21 cellular contexts compared by ENCODE assay signal in genomic region chr5:77642915-77643653, GRCh38. TPM values are rescaled to one million over a fixed set of nuclear protein-coding genes. Genes with fewer than 3 reads are reported as not detected.
DNase-seq lines count a peak whose midpoint lies in the region; ATAC-seq and TF ChIP-seq lines count a peak whose summit lies in the region.
"Had no signal": no experiment of that assay in that cellular context is flagged by ENCODE, and none has a peak within 500 bp of the region (broad histone marks: within the 10 kb centered on the region; RNA-seq: fewer than 3 reads in every experiment).

No MANE protein-coding gene starts in this region.

- TF ChIP-seq CTCF in CD14-positive monocyte (IDR thresholded peaks at IDR 0.05), result no peak
- no peak for TF ChIP-seq CTCF in GM20000 (IDR thresholded peaks at IDR 0.05; ENCODE audit: extremely low read depth, missing control alignments)
- no peak for TF ChIP-seq CTCF in endothelial cell (IDR thresholded peaks at IDR 0.05; ENCODE audit: unreplicated experiment)
- no peak for TF ChIP-seq CTCF in neural crest cell (conservative IDR thresholded peaks at IDR 0.05)

- H3K36me3 ChIP-seq in aorta (ENCODE audit: control insufficient read depth in 1 of 2, insufficient read depth in 2 of 2, low read length in 1 of 2), result no peaks in the 10 kb centered on the region
- H3K36me3 ChIP-seq: heart left ventricle had no signal

- ATAC-seq in aorta (ENCODE audit: low FRiP score) (no peak), HG03159 (IDR thresholded peaks at IDR 0.05; ENCODE audit: unreplicated experiment) (no peak)
- ATAC-seq: heart left ventricle, K562 had no signal

- H3K4me1 Mint-ChIP-seq in CD14-positive monocyte (peaks cover 41% of the 10 kb centered on the region), endothelial cell (ENCODE audit: unreplicated experiment) (peaks cover 19% of the 10 kb centered on the region), neural crest cell (peaks cover 35% of the 10 kb centered on the region)

- H3K36me3 Mint-ChIP-seq in CD14-positive monocyte, result peaks cover 4 to 16% of the 10 kb centered on the region in 2 donors
- H3K36me3 Mint-ChIP-seq in endothelial cell (ENCODE audit: low read depth, unreplicated experiment), result peaks cover 3% of the 10 kb centered on the region
- no peaks in the 10 kb centered on the region for H3K36me3 Mint-ChIP-seq in neural crest cell (ENCODE audit: low read depth)

- peaks cover 0 to 3% of the 10 kb centered on the region in 2 donors for H3K4me1 ChIP-seq in aorta (ENCODE audit: control insufficient read depth in 1 of 2, insufficient read depth in 2 of 2, low read length in 2 of 2)
- H3K4me1 ChIP-seq: testis had no signal

- DNase-seq in CD14-positive monocyte (ENCODE audit: low spot score) (no peak), GM20000 (ENCODE audit: low spot score) (peak; percentile 38), endothelial cell (ENCODE audit: low spot score) (peak; percentile 18), neural crest cell (ENCODE audit: low read depth, low spot score) (no peak), aorta (no peak), HPDE6-E6E7 (ENCODE audit: extremely low spot score) (no peak)
- DNase-seq: activated naive CD8-positive, alpha-beta T cell treated with anti-CD3 and anti-CD28 coated beads, Interleukin-2, amount 10 ng/mL, durations not matched to agents 7 days and 5 days; heart left ventricle; kidney glomerular epithelial cell; NCI-H2081 treated with DMSO at 0.1 percent for 48 hours; NCI-H510A; SHP77 treated with DMSO at 0.1 percent for 48 hours; stimulated activated CD4-positive, alpha-beta T cell treated with anti-CD3 and anti-CD28 coated beads, Interleukin-2, amount 100 ng/mL, for 48 hours; T-helper 9 cell; testis had no signal

- H3K27ac Mint-ChIP-seq in CD14-positive monocyte, result peak overlapping the region in 1 of 7 donors; percentile 16
- H3K27ac Mint-ChIP-seq in endothelial cell (ENCODE audit: unreplicated experiment), result no peak overlapping the region
- no peak overlapping the region for H3K27ac Mint-ChIP-seq in neural crest cell (ENCODE audit: unreplicated experiment)

- 18 to 22% methylated on average over 19 of the region's 19 CpGs for WGBS in aorta, 2 donors

- H3K27me3 ChIP-seq in aorta (ENCODE audit: control insufficient read depth in 1 of 2, insufficient read depth in 2 of 2, low read length in 1 of 2), result no peaks in the 10 kb centered on the region

- no peak overlapping the region for H3K4me3 ChIP-seq in aorta (ENCODE audit: low read length in 2 of 2)
- H3K4me3 ChIP-seq: K562, testis had no signal

- no peaks in the 10 kb centered on the region for H3K9me3 ChIP-seq in aorta (ENCODE audit: control insufficient read depth, low read length)
- H3K9me3 ChIP-seq: heart left ventricle, testis had no signal

- H3K9me3 Mint-ChIP-seq in CD14-positive monocyte (peaks cover 0 to 36% (median 15%) of the 10 kb centered on the region in 7 donors), endothelial cell (ENCODE audit: unreplicated experiment) (no peaks in the 10 kb centered on the region), neural crest cell (no peaks in the 10 kb centered on the region)

- H3K27me3 Mint-ChIP-seq in CD14-positive monocyte (ENCODE audit: low read depth in 3 of 3) (peaks cover 95 to 99% (median 95%) of the 10 kb centered on the region in 3 donors), endothelial cell (ENCODE audit: unreplicated experiment) (peaks cover 43% of the 10 kb centered on the region), neural crest cell (ENCODE audit: low read depth) (peaks cover 99% of the 10 kb centered on the region)

- H3K4me3 Mint-ChIP-seq in CD14-positive monocyte, result peak overlapping the region; percentile 77 to 99
- H3K4me3 Mint-ChIP-seq in endothelial cell (ENCODE audit: unreplicated experiment), result no peak overlapping the region
- H3K4me3 Mint-ChIP-seq in neural crest cell, result peak overlapping the region; percentile 25

- intact Hi-C loops in CD14-positive monocyte (cut with micrococcal nuclease), result loop anchor here in 1 of 2 donors (10.0 kb wide), 1 partner anchor 362 kb away; no protein-coding TSS in a partner anchor
- intact Hi-C loops in aorta (cut with DNase I), result loop anchor here in 1 of 2 donors (10.0 kb wide), 1 partner anchor 362 kb away; no protein-coding TSS in a partner anchor

- no peak overlapping the region for H3K27ac ChIP-seq in aorta (ENCODE audit: low read depth in 1 of 2, low read length in 2 of 2)
- H3K27ac ChIP-seq: heart left ventricle, testis had no signal

RNA-seq across cellular contexts. Expression of gene OTP, which starts 4.6 kb away (rescaled TPM):
- polyA plus RNA-seq in CD14-positive monocyte, result not detected
- total RNA-seq in endothelial cell (ENCODE audit: unreplicated experiment), result not detected
- 2.1 and 3.1 TPM in 2 replicates for total RNA-seq in neural crest cell
- not detected for total RNA-seq in aorta
- not detected for polyA plus RNA-seq in aorta
- total RNA-seq: activated naive CD8-positive, alpha-beta T cell treated with anti-CD3 and anti-CD28 coated beads, Interleukin-2, amount 10 ng/mL, durations not matched to agents 7 days and 5 days; bronchial epithelial cell; fibroblast of lung; OCI-LY7; osteocyte had no signal
- polyA plus RNA-seq: fibroblast of lung, heart left ventricle had no signal

Comparison
In these comparisons a context has a peak if more than half of its experiments do, and no peak if none do; other contexts are left out.
1. DNase-seq: peak in GM20000 (single experiment) and endothelial cell (single experiment); none in CD14-positive monocyte (single experiment), neural crest cell (single experiment), aorta (0 of 2) and HPDE6-E6E7 (single experiment).